Comparison of ENCODE assay signal across 22 cellular contexts in genomic region chr17:51256101-51256500, GRCh38.
"Had no signal": no experiment of that assay in that cellular context is flagged by ENCODE, and none has a peak within 500 bp of the region (broad histone marks: within the 10 kb centered on the region; RNA-seq: fewer than 3 reads in every experiment).

No MANE protein-coding gene starts in this region.

- FAIRE-seq: bronchial epithelial cell, keratinocyte had no signal

- H3K27ac ChIP-seq: gastroesophageal sphincter, prostate gland, upper lobe of left lung had no signal

- H3K9ac ChIP-seq: SK-N-SH had no signal

- H3K9me3 ChIP-seq: gastroesophageal sphincter, prostate gland, SK-N-SH, suprapubic skin, upper lobe of left lung had no signal

- H3K4me2 ChIP-seq: smooth muscle cell had no signal

- H3K27me3 ChIP-seq: gastroesophageal sphincter, suprapubic skin, upper lobe of left lung had no signal

- H3K36me3 ChIP-seq: prostate gland had no signal

- ATAC-seq: activated CD8-positive, alpha-beta T cell treated with anti-CD3 and anti-CD28 coated beads, Interleukin-2, amount 10 ng/mL, durations not matched to agents 7 days and 5 days; gastroesophageal sphincter; left ventricle myocardium superior; natural killer cell treated with Interleukin-12 subunit alpha and Interleukin-12 subunit beta and Interleukin-15 and Interleukin-18, amount 100 ng/mL, for 72 hours; right cardiac atrium; T-cell had no signal

- DNase-seq: activated CD4-positive, alpha-beta T cell treated with anti-CD3 and anti-CD28 coated beads for 4 hours; activated CD8-positive, alpha-beta memory T cell treated with anti-CD3 and anti-CD28 coated beads, Interleukin-2, amount 50 U/mL, for 4 hours; activated CD8-positive, alpha-beta T cell treated with anti-CD3 and anti-CD28 coated beads, Interleukin-2, amount 10 ng/mL, durations not matched to agents 7 days and 5 days; activated effector memory CD4-positive, alpha-beta T cell treated with anti-CD3 and anti-CD28 coated beads, Interleukin-2, amount 50 U/mL, for 16 hours; activated T-cell treated with anti-CD3 and anti-CD28 coated beads, Interleukin-2, amount 50 U/mL, for 48 hours; aorta; erythroblast; left ventricle myocardium superior; mesendoderm; right cardiac atrium; SK-N-SH; T-cell; T1000; upper lobe of left lung had no signal

- H3K27ac Mint-ChIP-seq: activated CD8-positive, alpha-beta T cell treated with anti-CD3 and anti-CD28 coated beads, Interleukin-2, amount 10 ng/mL, durations not matched to agents 7 days and 5 days; natural killer cell treated with Interleukin-12 subunit alpha and Interleukin-12 subunit beta and Interleukin-15 and Interleukin-18, amount 100 ng/mL, for 72 hours; T-cell had no signal

- H3K4me3 Mint-ChIP-seq: activated CD8-positive, alpha-beta T cell treated with anti-CD3 and anti-CD28 coated beads, Interleukin-2, amount 10 ng/mL, durations not matched to agents 7 days and 5 days; natural killer cell treated with Interleukin-12 subunit alpha and Interleukin-12 subunit beta and Interleukin-15 and Interleukin-18, amount 100 ng/mL, for 72 hours; stimulated activated naive CD8-positive, alpha-beta T cell treated with anti-CD3 and anti-CD28 coated beads, Interleukin-15, Interleukin-2, amounts not matched to agents 100 ng/mL and 50 ng/mL, for 24 hours; T-cell had no signal

- H3K27me3 Mint-ChIP-seq: natural killer cell treated with Interleukin-12 subunit alpha and Interleukin-12 subunit beta and Interleukin-15 and Interleukin-18, amount 100 ng/mL, for 72 hours; stimulated activated naive CD8-positive, alpha-beta T cell treated with anti-CD3 and anti-CD28 coated beads, Interleukin-15, Interleukin-2, amounts not matched to agents 100 ng/mL and 50 ng/mL, for 24 hours; T-cell had no signal

- H3K9me3 Mint-ChIP-seq: natural killer cell treated with Interleukin-12 subunit alpha and Interleukin-12 subunit beta and Interleukin-15 and Interleukin-18, amount 100 ng/mL, for 72 hours; stimulated activated naive CD8-positive, alpha-beta T cell treated with anti-CD3 and anti-CD28 coated beads, Interleukin-15, Interleukin-2, amounts not matched to agents 100 ng/mL and 50 ng/mL, for 24 hours; T-cell had no signal

- H3K4me3 ChIP-seq: gastroesophageal sphincter, prostate gland, smooth muscle cell, suprapubic skin, upper lobe of left lung had no signal
